In the genomic region with DNA sequence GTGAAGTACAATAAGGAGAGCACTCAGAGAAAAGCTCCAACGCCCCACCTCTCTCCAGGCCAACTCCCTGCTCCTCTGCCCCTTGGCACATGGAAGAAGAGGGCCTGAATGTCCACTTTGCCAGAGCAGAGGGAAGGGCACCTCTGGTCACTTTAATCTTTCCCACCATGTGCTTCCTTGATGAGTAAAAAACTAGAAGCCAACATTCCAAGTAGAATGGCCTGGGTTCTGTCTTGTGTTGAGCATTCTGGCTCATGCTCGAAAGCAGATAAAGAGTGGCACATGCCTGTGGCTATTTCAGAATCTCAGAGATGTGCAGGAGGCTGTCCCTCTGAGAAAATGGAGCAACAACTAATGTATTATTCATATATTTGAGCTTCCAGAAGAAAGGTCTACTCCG, we compare ENCODE assay signal across 2 cellular contexts.
TF ChIP-seq lines count a peak whose summit lies in the region.

No MANE protein-coding gene starts in this region.

TF ChIP-seq in WTC11, 78 proteins besides CTCF, POLR2A, EP300 and RAD21 (continued from another document):
- TF ChIP-seq PREB (CRISPR knock-in tag; IDR thresholded peaks at IDR 0.05; ENCODE audit: borderline replicate concordance) = no peak
- no peak for TF ChIP-seq ZNF219 (CRISPR knock-in tag; IDR thresholded peaks at IDR 0.05; ENCODE audit: borderline replicate concordance)
- TF ChIP-seq ZMAT4 (CRISPR knock-in tag; IDR thresholded peaks at IDR 0.05) = no peak
- TF ChIP-seq NFATC4 (CRISPR knock-in tag; IDR thresholded peaks at IDR 0.05) = no peak
- TF ChIP-seq ZNF671 (CRISPR knock-in tag; IDR thresholded peaks at IDR 0.05) = no peak
- no peak for TF ChIP-seq NR1H2 (CRISPR knock-in tag; IDR thresholded peaks at IDR 0.05)
- TF ChIP-seq ZNF263 (CRISPR knock-in tag; IDR thresholded peaks at IDR 0.05; ENCODE audit: low read depth) = no peak
- TF ChIP-seq JAZF1 (CRISPR knock-in tag; IDR thresholded peaks at IDR 0.05) = no peak

TF ChIP-seq in SK-N-SH treated with all-trans-retinoic acid at 6 μM for 48 hours, 23 proteins besides CTCF, POLR2A, EP300 and RAD21 (continued from another document):
- TF ChIP-seq, protein P1, sequence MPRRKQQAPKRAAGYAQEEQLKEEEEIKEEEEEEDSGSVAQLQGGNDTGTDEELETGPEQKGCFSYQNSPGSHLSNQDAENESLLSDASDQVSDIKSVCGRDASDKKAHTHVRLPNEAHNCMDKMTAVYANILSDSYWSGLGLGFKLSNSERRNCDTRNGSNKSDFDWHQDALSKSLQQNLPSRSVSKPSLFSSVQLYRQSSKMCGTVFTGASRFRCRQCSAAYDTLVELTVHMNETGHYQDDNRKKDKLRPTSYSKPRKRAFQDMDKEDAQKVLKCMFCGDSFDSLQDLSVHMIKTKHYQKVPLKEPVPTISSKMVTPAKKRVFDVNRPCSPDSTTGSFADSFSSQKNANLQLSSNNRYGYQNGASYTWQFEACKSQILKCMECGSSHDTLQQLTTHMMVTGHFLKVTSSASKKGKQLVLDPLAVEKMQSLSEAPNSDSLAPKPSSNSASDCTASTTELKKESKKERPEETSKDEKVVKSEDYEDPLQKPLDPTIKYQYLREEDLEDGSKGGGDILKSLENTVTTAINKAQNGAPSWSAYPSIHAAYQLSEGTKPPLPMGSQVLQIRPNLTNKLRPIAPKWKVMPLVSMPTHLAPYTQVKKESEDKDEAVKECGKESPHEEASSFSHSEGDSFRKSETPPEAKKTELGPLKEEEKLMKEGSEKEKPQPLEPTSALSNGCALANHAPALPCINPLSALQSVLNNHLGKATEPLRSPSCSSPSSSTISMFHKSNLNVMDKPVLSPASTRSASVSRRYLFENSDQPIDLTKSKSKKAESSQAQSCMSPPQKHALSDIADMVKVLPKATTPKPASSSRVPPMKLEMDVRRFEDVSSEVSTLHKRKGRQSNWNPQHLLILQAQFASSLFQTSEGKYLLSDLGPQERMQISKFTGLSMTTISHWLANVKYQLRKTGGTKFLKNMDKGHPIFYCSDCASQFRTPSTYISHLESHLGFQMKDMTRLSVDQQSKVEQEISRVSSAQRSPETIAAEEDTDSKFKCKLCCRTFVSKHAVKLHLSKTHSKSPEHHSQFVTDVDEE (CRISPR knock-in tag; IDR thresholded peaks at IDR 0.05) = no peak
- no peak for TF ChIP-seq ZNF70 (CRISPR knock-in tag; IDR thresholded peaks at IDR 0.05)
- no peak for TF ChIP-seq ARNTL (CRISPR knock-in tag; IDR thresholded peaks at IDR 0.05; ENCODE audit: borderline replicate concordance, low read depth)
- TF ChIP-seq CSDC2 (CRISPR knock-in tag; IDR thresholded peaks at IDR 0.05) = no peak
- no peak for TF ChIP-seq ZNF565 (CRISPR knock-in tag; conservative IDR thresholded peaks at IDR 0.05; ENCODE audit: low read depth)
